In genomic region chr2:112644155-112644932, GRCh38 we compare ENCODE assay signal across 8 cellular contexts. TPM values are rescaled to one million over a fixed set of nuclear protein-coding genes. Genes with fewer than 3 reads are reported as not detected.
A peak's percentile ranks its signal among the peaks of the same experiment; 100 is the strongest.
DNase-seq lines count a peak whose midpoint lies in the region; ATAC-seq lines count a peak whose summit lies in the region.

No MANE protein-coding gene starts in this region.

- no peaks in the 10 kb centered on the region for H3K9me3 Mint-ChIP-seq in activated naive CD4-positive, alpha-beta T cell treated with anti-CD3 and anti-CD28 coated beads, Interleukin-2, amount 50 U/mL, for 24 hours
- H3K9me3 Mint-ChIP-seq in activated T-helper 1 cell treated with anti-CD3 and anti-CD28 coated beads, Interleukin-12 subunit alpha, Interleukin-12 subunit beta, Interleukin-2, Interleukin-4 antibody, amounts not matched to agents 30 ng/mL and 10 ng/mL and 1 ng/mL, durations not matched to agents 14 hours and 24 hours and 36 hours = no peaks in the 10 kb centered on the region
- no peaks in the 10 kb centered on the region for H3K9me3 Mint-ChIP-seq in stimulated activated effector memory CD8-positive, alpha-beta T cell treated with anti-CD3 and anti-CD28 coated beads, Interleukin-12 subunit alpha, Interleukin-12 subunit beta, amount 100 ng/mL, for 72 hours

- H3K4me1 Mint-ChIP-seq in activated naive CD4-positive, alpha-beta T cell treated with anti-CD3 and anti-CD28 coated beads, Interleukin-2, amount 50 U/mL, for 24 hours = peaks cover 54% of the 10 kb centered on the region
- peaks cover 72% of the 10 kb centered on the region for H3K4me1 Mint-ChIP-seq in activated T-helper 1 cell treated with anti-CD3 and anti-CD28 coated beads, Interleukin-12 subunit alpha, Interleukin-12 subunit beta, Interleukin-2, Interleukin-4 antibody, amounts not matched to agents 30 ng/mL and 10 ng/mL and 1 ng/mL, durations not matched to agents 14 hours and 24 hours and 36 hours (ENCODE audit: low read depth)
- peaks cover 61% of the 10 kb centered on the region for H3K4me1 Mint-ChIP-seq in stimulated activated effector memory CD8-positive, alpha-beta T cell treated with anti-CD3 and anti-CD28 coated beads, Interleukin-12 subunit alpha, Interleukin-12 subunit beta, amount 100 ng/mL, for 72 hours

- H3K9me3 ChIP-seq in iPS-18c (ENCODE audit: control insufficient read depth, insufficient read depth, low read length) = no peaks in the 10 kb centered on the region

- peak overlapping the region; percentile 85 for H3K27ac Mint-ChIP-seq in activated naive CD4-positive, alpha-beta T cell treated with anti-CD3 and anti-CD28 coated beads, Interleukin-2, amount 50 U/mL, for 24 hours
- peak overlapping the region; percentile 92 for H3K27ac Mint-ChIP-seq in activated T-helper 1 cell treated with anti-CD3 and anti-CD28 coated beads, Interleukin-12 subunit alpha, Interleukin-12 subunit beta, Interleukin-2, Interleukin-4 antibody, amounts not matched to agents 30 ng/mL and 10 ng/mL and 1 ng/mL, durations not matched to agents 14 hours and 24 hours and 36 hours
- H3K27ac Mint-ChIP-seq in stimulated activated effector memory CD8-positive, alpha-beta T cell treated with anti-CD3 and anti-CD28 coated beads, Interleukin-12 subunit alpha, Interleukin-12 subunit beta, amount 100 ng/mL, for 72 hours = peak overlapping the region; percentile 86

- intact Hi-C loops in activated T-helper 1 cell treated with anti-CD3 and anti-CD28 coated beads, Interleukin-12 subunit alpha, Interleukin-12 subunit beta, Interleukin-2, Interleukin-4 antibody, amounts not matched to agents 30 ng/mL and 10 ng/mL and 1 ng/mL, durations not matched to agents 14 hours and 24 hours and 36 hours (cut with micrococcal nuclease) = loop anchor here (10.0 kb wide), 3 partner anchors 390 to 590 kb away; partner anchors contain the start of genes PSD4, TMEM87B and ZC3H8

- H3K36me3 Mint-ChIP-seq in activated naive CD4-positive, alpha-beta T cell treated with anti-CD3 and anti-CD28 coated beads, Interleukin-2, amount 50 U/mL, for 24 hours = peaks cover 18% of the 10 kb centered on the region
- H3K36me3 Mint-ChIP-seq in activated T-helper 1 cell treated with anti-CD3 and anti-CD28 coated beads, Interleukin-12 subunit alpha, Interleukin-12 subunit beta, Interleukin-2, Interleukin-4 antibody, amounts not matched to agents 30 ng/mL and 10 ng/mL and 1 ng/mL, durations not matched to agents 14 hours and 24 hours and 36 hours (ENCODE audit: low read depth) = peaks cover 48% of the 10 kb centered on the region
- H3K36me3 Mint-ChIP-seq in stimulated activated effector memory CD8-positive, alpha-beta T cell treated with anti-CD3 and anti-CD28 coated beads, Interleukin-12 subunit alpha, Interleukin-12 subunit beta, amount 100 ng/mL, for 72 hours = peaks cover 46% of the 10 kb centered on the region

- peak overlapping the region; percentile 96 for H3K4me3 Mint-ChIP-seq in activated naive CD4-positive, alpha-beta T cell treated with anti-CD3 and anti-CD28 coated beads, Interleukin-2, amount 50 U/mL, for 24 hours
- H3K4me3 Mint-ChIP-seq in activated T-helper 1 cell treated with anti-CD3 and anti-CD28 coated beads, Interleukin-12 subunit alpha, Interleukin-12 subunit beta, Interleukin-2, Interleukin-4 antibody, amounts not matched to agents 30 ng/mL and 10 ng/mL and 1 ng/mL, durations not matched to agents 14 hours and 24 hours and 36 hours = peak overlapping the region; percentile 92
- H3K4me3 Mint-ChIP-seq in stimulated activated effector memory CD8-positive, alpha-beta T cell treated with anti-CD3 and anti-CD28 coated beads, Interleukin-12 subunit alpha, Interleukin-12 subunit beta, amount 100 ng/mL, for 72 hours = peak overlapping the region; percentile 80

- no peak for ATAC-seq in stimulated activated effector memory CD8-positive, alpha-beta T cell treated with anti-CD3 and anti-CD28 coated beads, Interleukin-12 subunit alpha, Interleukin-12 subunit beta, amount 100 ng/mL, for 72 hours
- ATAC-seq in GM21423 (IDR thresholded peaks at IDR 0.05; ENCODE audit: unreplicated experiment) = no peak

- no peak for DNase-seq in activated naive CD4-positive, alpha-beta T cell treated with Interleukin-2 at 50 U/mL for 16 hours
- no peak for DNase-seq in activated T-helper 1 cell treated with anti-CD3 and anti-CD28 coated beads, Interleukin-12 subunit alpha, Interleukin-12 subunit beta, Interleukin-2, Interleukin-4 antibody, amounts not matched to agents 30 ng/mL and 10 ng/mL and 1 ng/mL, durations not matched to agents 14 hours and 24 hours and 36 hours (ENCODE audit: low spot score)
- DNase-seq in stimulated activated effector memory CD8-positive, alpha-beta T cell treated with anti-CD3 and anti-CD28 coated beads, Interleukin-12 subunit alpha, Interleukin-12 subunit beta, amount 100 ng/mL, for 72 hours (ENCODE audit: low spot score in 2 of 2) = no peak
- no peak for DNase-seq in activated CD4-positive, alpha-beta T cell treated with anti-CD3 and anti-CD28 coated beads, Interleukin-2, amount 50 U/mL, for 4 hours
- no peak for DNase-seq in activated CD4-positive, alpha-beta T cell treated with anti-CD3 and anti-CD28 coated beads, Interleukin-2, amount 50 U/mL, for 48 hours

- H3K4me3 ChIP-seq in iPS-18c (ENCODE audit: insufficient read depth, low read depth, low read length) = peak overlapping the region; percentile 53; the same call in 1 of the 2 replicates

- no peaks in the 10 kb centered on the region for H3K27me3 Mint-ChIP-seq in activated naive CD4-positive, alpha-beta T cell treated with anti-CD3 and anti-CD28 coated beads, Interleukin-2, amount 50 U/mL, for 24 hours
- H3K27me3 Mint-ChIP-seq in activated T-helper 1 cell treated with anti-CD3 and anti-CD28 coated beads, Interleukin-12 subunit alpha, Interleukin-12 subunit beta, Interleukin-2, Interleukin-4 antibody, amounts not matched to agents 30 ng/mL and 10 ng/mL and 1 ng/mL, durations not matched to agents 14 hours and 24 hours and 36 hours (ENCODE audit: insufficient read depth) = peaks cover 1% of the 10 kb centered on the region

RNA-seq across cellular contexts. Expression of gene SLC20A1, which starts 1.4 kb away (rescaled TPM):
- total RNA-seq in activated T-helper 1 cell treated with anti-CD3 and anti-CD28 coated beads, Interleukin-12 subunit alpha, Interleukin-12 subunit beta, Interleukin-2, Interleukin-4 antibody, amounts not matched to agents 30 ng/mL and 10 ng/mL and 1 ng/mL, durations not matched to agents 14 hours and 24 hours and 36 hours = 164 and 172 TPM in 2 replicates

RNA-seq across cellular contexts. Expression of gene CHCHD5, which starts 59.9 kb away (rescaled TPM):
- total RNA-seq in activated T-helper 1 cell treated with anti-CD3 and anti-CD28 coated beads, Interleukin-12 subunit alpha, Interleukin-12 subunit beta, Interleukin-2, Interleukin-4 antibody, amounts not matched to agents 30 ng/mL and 10 ng/mL and 1 ng/mL, durations not matched to agents 14 hours and 24 hours and 36 hours = 31.3 and 38.9 TPM in 2 replicates
